ENCODE assay signal across 22 cellular contexts in genomic region chr9:110371411-110372013, GRCh38. TPM values are rescaled to one million over a fixed set of nuclear protein-coding genes. Genes with fewer than 3 reads are reported as not detected.
DNase-seq lines count a peak whose midpoint lies in the region; ATAC-seq, FAIRE-seq and TF ChIP-seq lines count a peak whose summit lies in the region.
"Had no signal": no experiment of that assay in that cellular context is flagged by ENCODE, and none has a peak within 500 bp of the region (broad histone marks: within the 10 kb centered on the region; RNA-seq: fewer than 3 reads in every experiment).

No MANE protein-coding gene starts in this region.

- BruUV-seq in K562 (replicated peaks; lab: Mats Ljungman, UMichigan) = no TSS peak

- DNase-seq in RWPE2 (ENCODE audit: low spot score) (no peak), K562 (ENCODE audit: extremely low read depth in 1 of 4, low spot score in 3 of 4) (peak; percentile 79 to 90 (median 82)), keratinocyte (ENCODE audit: low read depth, low spot score) (no peak), tibial nerve (ENCODE audit: low spot score in 2 of 2) (no peak), GOT3 (lab: John Stamatoyannopoulos, UW) (no peak)
- DNase-seq: AML-193, DMS 273 treated with DMSO at 0.1 percent for 48 hours, GDM1, KBM-7, NCI-H1417, NCI-H187, NCI-H2107, NCI-H2227 treated with DMSO at 0.1 percent for 48 hours, NCI-H524, PC-3 had no signal

- TF ChIP-seq RAD21 in K562 (CRISPR knock-in tag; conservative IDR thresholded peaks at IDR 0.05 in 1 of 2, IDR thresholded peaks at IDR 0.05 in 1 of 2) = no peak; a peak in 1 of 4 replicates

- H3K4me1 ChIP-seq in RWPE2 (ENCODE audit: insufficient read depth, poor library complexity, severe bottlenecking) = peaks cover 14% of the 10 kb centered on the region
- H3K4me1 ChIP-seq in K562 (replicated peaks in 1 of 2; ENCODE audit: control insufficient read depth in 2 of 2, insufficient read depth in 2 of 2, low read length in 2 of 2) = peaks cover 14 to 32% of the 10 kb centered on the region in 2 experiments
- H3K4me1 ChIP-seq in keratinocyte (ENCODE audit: control insufficient read depth, extremely low read depth, insufficient read depth, low read length) = peaks cover 19% of the 10 kb centered on the region
- H3K4me1 ChIP-seq in tibial nerve = no peaks in the 10 kb centered on the region

- H3K9me3 ChIP-seq in RWPE2 (ENCODE audit: severe bottlenecking) = no peaks in the 10 kb centered on the region
- H3K9me3 ChIP-seq in K562 (replicated peaks; ENCODE audit: control insufficient read depth, insufficient read depth, low read depth, low read length) = no peaks in the 10 kb centered on the region; the same call in 1 of the 2 replicates
- H3K9me3 ChIP-seq in keratinocyte (ENCODE audit: control insufficient read depth, low read depth, low read length) = no peaks in the 10 kb centered on the region
- H3K9me3 ChIP-seq in tibial nerve = no peaks in the 10 kb centered on the region

- H3K79me2 ChIP-seq in K562 (ENCODE audit: control insufficient read depth, insufficient read depth, low read length) = no peaks in the 10 kb centered on the region
- no peaks in the 10 kb centered on the region for H3K79me2 ChIP-seq in keratinocyte (ENCODE audit: control insufficient read depth, insufficient read depth, low read length)

- H3K9ac ChIP-seq in K562 (ENCODE audit: insufficient read depth in 1 of 2, low read depth in 2 of 2, low read length in 2 of 2) (no peak overlapping the region), keratinocyte (ENCODE audit: control insufficient read depth, extremely low read depth, insufficient read depth, low read length) (no peak overlapping the region)

- peak overlapping the region; percentile 64 for H3K4me2 ChIP-seq in K562 (ENCODE audit: insufficient read depth, low read length)
- H3K4me2 ChIP-seq in keratinocyte (ENCODE audit: control insufficient read depth, extremely low read depth, insufficient read depth, low read depth, low read length) = peak overlapping the region; percentile 62
- H3K4me2 ChIP-seq: GM23338 had no signal

- peak overlapping the region; percentile 41 for H3K27ac ChIP-seq in RWPE2 (ENCODE audit: poor library complexity, severe bottlenecking)
- peak overlapping the region; percentile 23; the same call in 2 of the 3 replicates for H3K27ac ChIP-seq in K562 (ENCODE audit: extremely low read depth, low read depth, low read length)
- no peak overlapping the region for H3K27ac ChIP-seq in keratinocyte (ENCODE audit: control insufficient read depth, insufficient read depth, low read length)
- H3K27ac ChIP-seq in tibial nerve = no peak overlapping the region
- H3K27ac ChIP-seq: RWPE1 had no signal

- TF ChIP-seq CTCF in RWPE2 (IDR thresholded peaks at IDR 0.05; ENCODE audit: poor library complexity, severe bottlenecking) (no peak), K562 (IDR thresholded peaks at IDR 0.05 in 2 of 3, conservative IDR thresholded peaks at IDR 0.05 in 1 of 3; ENCODE audit: insufficient read depth in 2 of 3, low read depth in 1 of 3, low read length in 3 of 3) (no peak), keratinocyte (optimal IDR thresholded peaks at IDR 0.05 in 1 of 3, IDR thresholded peaks at IDR 0.05 in 1 of 3, conservative IDR thresholded peaks at IDR 0.05 in 1 of 3; ENCODE audit: extremely low read depth in 1 of 3, insufficient read depth in 2 of 3, low read length in 3 of 3) (no peak), tibial nerve (IDR thresholded peaks at IDR 0.05) (no peak)

- in situ Hi-C loops in K562 (cut with MboI) = no loop called here

- 2% methylated on average over 6 of the region's 6 CpGs for WGBS in K562 (ENCODE audit: insufficient coverage, low coverage, missing lambda C conversion rate)
- 55 to 56% methylated on average over 6 of the region's 6 CpGs for WGBS in tibial nerve, 2 donors

- H3K4me3 ChIP-seq in RWPE2 (ENCODE audit: severe bottlenecking) = no peak overlapping the region
- H3K4me3 ChIP-seq in K562 = no peak overlapping the region
- H3K4me3 ChIP-seq in keratinocyte (ENCODE audit: control insufficient read depth in 2 of 3, extremely low read depth in 1 of 3, insufficient read depth in 2 of 3, low read depth in 1 of 3, low read length in 3 of 3) = no peak overlapping the region
- no peak overlapping the region for H3K4me3 ChIP-seq in tibial nerve
- H3K4me3 ChIP-seq: GM23338 had no signal

- no peak for TF ChIP-seq POLR2A in K562 (conservative IDR thresholded peaks at IDR 0.05)
- TF ChIP-seq POLR2A in tibial nerve (IDR thresholded peaks at IDR 0.05) = no peak

- H3K36me3 ChIP-seq in RWPE2 (ENCODE audit: low read depth) (no peaks in the 10 kb centered on the region), K562 (ENCODE audit: control insufficient read depth, insufficient read depth, low read length) (no peaks in the 10 kb centered on the region), keratinocyte (ENCODE audit: control insufficient read depth in 2 of 2, extremely low read depth in 1 of 2, insufficient read depth in 2 of 2, low read length in 2 of 2) (no peaks in the 10 kb centered on the region), tibial nerve (peaks cover 0 to 32% (median 0%) of the 10 kb centered on the region in 3 donors)

- peak; percentile 83 for FAIRE-seq in K562 (lab: Jason Lieb, UNC)
- no peak for FAIRE-seq in keratinocyte (lab: Jason Lieb, UNC)

- POLR2A ChIA-PET in K562 (lab: Yijun Ruan, JAX) = interaction anchor here (0.6 to 3.1 kb wide), 4 partner anchors 11 to 52 kb away, joined by 3 to 11 read pairs (median 4); no protein-coding TSS in a partner anchor

- H3K9me1 ChIP-seq in K562 (ENCODE audit: control insufficient read depth, insufficient read depth, low read length) (no peaks in the 10 kb centered on the region), keratinocyte (ENCODE audit: control insufficient read depth, extremely low read depth, insufficient read depth, low read length) (no peaks in the 10 kb centered on the region)

- peak; percentile 98 for TF ChIP-seq EP300 in K562 (IDR thresholded peaks at IDR 0.05; ENCODE audit: low read length)
- TF ChIP-seq EP300 in tibial nerve (IDR thresholded peaks at IDR 0.05) = no peak

- intact Hi-C loops in K562 (cut with micrococcal nuclease) = loop anchor here (5.0 kb wide), 1 partner anchor 114 kb away; the partner anchor contains the start of gene TXN

- H4K20me1 ChIP-seq in K562 (replicated peaks; ENCODE audit: control insufficient read depth, insufficient read depth, low read length) (no peaks in the 10 kb centered on the region), keratinocyte (ENCODE audit: control insufficient read depth, extremely low read depth, insufficient read depth, low read length) (no peaks in the 10 kb centered on the region)

- ATAC-seq in RWPE2 (ENCODE audit: low read depth) (no peak), K562 (peak; percentile 95), GM21786 (IDR thresholded peaks at IDR 0.05; ENCODE audit: unreplicated experiment) (no peak), GM21619 (IDR thresholded peaks at IDR 0.05; ENCODE audit: unreplicated experiment) (no peak)
- ATAC-seq: GM23338, HCT116, PC-3 had no signal

- dilution Hi-C loops in keratinocyte (cut with MboI; ENCODE audit: extremely low pct_ligation_motif_present, low sequenced_read_pairs) = no loop called here

- CTCF ChIA-PET in K562 (lab: Yijun Ruan, JAX; ENCODE audit: low intra/inter-chr PET ratio) = no interaction called here

- H2AFZ ChIP-seq in K562 (ENCODE audit: low read depth, low read length) (no peak overlapping the region), keratinocyte (ENCODE audit: control insufficient read depth, low read length) (no peak overlapping the region)
- H2AFZ ChIP-seq: GM23338 had no signal

- H3K27me3 ChIP-seq in RWPE2 (ENCODE audit: insufficient read depth, poor library complexity, severe bottlenecking) (no peaks in the 10 kb centered on the region), K562 (ENCODE audit: control insufficient read depth in 2 of 2, insufficient read depth in 2 of 2, low read length in 2 of 2) (no peaks in the 10 kb centered on the region), keratinocyte (ENCODE audit: control insufficient read depth, extremely low read depth, insufficient read depth, low read length) (no peaks in the 10 kb centered on the region), tibial nerve (no peaks in the 10 kb centered on the region)

TF ChIP-seq in K562, 482 proteins besides CTCF, POLR2A, EP300 and RAD21 (continues in another document):
- TF ChIP-seq ASH1L (IDR thresholded peaks at IDR 0.05; ENCODE audit: borderline replicate concordance, low read depth, partially characterized antibody) = no peak
- peak; percentile 44 to 98; a peak in 2 of 4 replicates for TF ChIP-seq HDAC1 (IDR thresholded peaks at IDR 0.05)
- TF ChIP-seq GABPA (tag; conservative IDR thresholded peaks at IDR 0.05; ENCODE audit: low read depth) = peak; percentile 38; the same call in 1 of the 2 replicates
- peak; percentile 94 for TF ChIP-seq MEF2D (tag; conservative IDR thresholded peaks at IDR 0.05; ENCODE audit: low read depth)

RNA-seq across cellular contexts. Expression of gene TXNDC8, which starts 33.8 kb away (rescaled TPM):
- not detected in 2 replicates for total RNA-seq in K562 (2011; cell fraction: chromatin; rRNA removed; ENCODE audit: low replicate concordance)
- not detected in 2 replicates for total RNA-seq in K562 (2011; cell fraction: nucleolus; rRNA removed)
- total RNA-seq in K562 (2011; cell fraction: nucleoplasm; rRNA removed) = not detected in 2 replicates
- total RNA-seq in K562 (2014; rRNA removed) = not detected in 2 replicates
- total RNA-seq in K562 (2014; rRNA removed; fragmentation: Illumina TruSeq; extraction: Trizol) = not detected in 2 replicates
- total RNA-seq in K562 (2015; rRNA removed; fragmentation: Illumina TruSeq; extraction: Trizol) = not detected in 2 replicates
- total RNA-seq in K562 (2021) = not detected in 2 replicates
- polyA plus RNA-seq in K562 (2011; rRNA removed) = not detected in 2 replicates
- not detected in 2 replicates for polyA plus RNA-seq in K562 (2011; cell fraction: cytosol; rRNA removed)
- polyA plus RNA-seq in K562 (2011; cell fraction: nucleus; rRNA removed) = not detected in 2 replicates
- not detected in 2 replicates for polyA plus RNA-seq in K562 (2012)
- not detected in 2 replicates for polyA plus RNA-seq in K562 (2014; fragmentation: Illumina TruSeq; extraction: Trizol)
- not detected for polyA plus RNA-seq in K562 (2014; fragmentation: Nextera tagmentation; extraction: Ambion mirVana)
- not detected in 2 replicates for polyA plus RNA-seq in K562 (2014; rRNA removed)
- not detected in 2 replicates for polyA minus RNA-seq in K562 (2011; rRNA and poly(A)+ RNA removed)
- polyA minus RNA-seq in K562 (2011; cell fraction: cytosol; rRNA and poly(A)+ RNA removed) = not detected in 2 replicates
- polyA minus RNA-seq in K562 (2011; cell fraction: nucleus; rRNA and poly(A)+ RNA removed) = not detected in 2 replicates
- polyA plus RNA-seq in keratinocyte = not detected in 3 replicates
- polyA plus RNA-seq in keratinocyte (2011; ENCODE audit: low read depth) = not detected
- polyA plus RNA-seq in keratinocyte (2011; cell fraction: cytosol; rRNA removed) = not detected in 2 replicates
- polyA plus RNA-seq in keratinocyte (2011; cell fraction: nucleus; rRNA removed) = not detected in 2 replicates
- polyA plus RNA-seq in keratinocyte (2012; ENCODE audit: low replicate concordance) = not detected in 2 replicates
- not detected in 3 replicates for polyA minus RNA-seq in keratinocyte
- not detected for polyA minus RNA-seq in keratinocyte (2011; cell fraction: cytosol; rRNA and poly(A)+ RNA removed)
- not detected in 2 replicates for polyA minus RNA-seq in keratinocyte (2011; cell fraction: nucleus; rRNA and poly(A)+ RNA removed)
- total RNA-seq in tibial nerve = not detected
- total RNA-seq: Daoy, GM23338, PC-3 had no signal
- polyA plus RNA-seq: CD14-positive monocyte, GM23338 had no signal

Comparison
In these comparisons a context has a peak if more than half of its experiments do, and no peak if none do; other contexts are left out.
1. DNase-seq: peak in K562 (4 of 4); none in RWPE2 (single experiment), keratinocyte (single experiment), tibial nerve (0 of 2) and GOT3 (single experiment).
2. H3K27ac ChIP-seq: peak in RWPE2 (single experiment) and K562 (single experiment); none in keratinocyte (single experiment) and tibial nerve (0 of 4).